In the genomic region with DNA sequence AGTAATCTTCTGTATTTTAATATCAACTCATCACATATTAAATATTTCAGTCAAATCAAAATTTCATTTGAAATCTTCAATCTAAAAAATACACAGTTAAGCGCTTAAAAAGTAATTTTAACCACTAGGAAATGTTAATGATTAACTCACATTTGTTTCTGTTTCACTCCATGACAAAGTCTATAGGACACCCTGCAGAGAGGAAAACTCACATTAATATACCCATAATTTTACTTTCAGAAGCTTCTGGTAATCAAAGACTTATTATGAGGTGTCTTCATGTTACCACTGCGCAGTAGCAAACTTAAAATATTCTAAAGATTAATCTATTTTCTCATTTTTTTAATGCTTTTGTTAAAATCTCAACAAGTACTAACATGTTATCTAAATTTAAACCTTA, we compare ENCODE assay signal across 8 cellular contexts. TPM values are rescaled to one million over a fixed set of nuclear protein-coding genes. Genes with fewer than 3 reads are reported as not detected.
DNase-seq lines count a peak whose midpoint lies in the region; ATAC-seq and TF ChIP-seq lines count a peak whose summit lies in the region.

No MANE protein-coding gene starts in this region.

- ATAC-seq in natural killer cell treated with Interleukin-12 subunit alpha and Interleukin-12 subunit beta and Interleukin-15 and Interleukin-18, amount 100 ng/mL, for 72 hours, result no peak
- no peak for ATAC-seq in HG03469 (IDR thresholded peaks at IDR 0.05; ENCODE audit: unreplicated experiment)
- ATAC-seq in GM21423 (IDR thresholded peaks at IDR 0.05; ENCODE audit: unreplicated experiment), result no peak

- peak overlapping the region; percentile 94 for H3K27ac Mint-ChIP-seq in Calu3 (ENCODE audit: unreplicated experiment)
- H3K27ac Mint-ChIP-seq in natural killer cell treated with Interleukin-12 subunit alpha and Interleukin-12 subunit beta and Interleukin-15 and Interleukin-18, amount 100 ng/mL, for 72 hours, result peak overlapping the region; percentile 98

- H3K4me3 ChIP-seq in MG63, result peak overlapping the region; percentile 80

- H3K36me3 Mint-ChIP-seq in Calu3 (ENCODE audit: insufficient read depth, unreplicated experiment), result peaks cover 10% of the 10 kb centered on the region
- H3K36me3 Mint-ChIP-seq in natural killer cell treated with Interleukin-12 subunit alpha and Interleukin-12 subunit beta and Interleukin-15 and Interleukin-18, amount 100 ng/mL, for 72 hours, result peaks cover 24% of the 10 kb centered on the region

- H3K4me3 Mint-ChIP-seq in Calu3 (ENCODE audit: low read depth, unreplicated experiment), result peak overlapping the region; percentile 73
- peak overlapping the region; percentile 91 for H3K4me3 Mint-ChIP-seq in natural killer cell treated with Interleukin-12 subunit alpha and Interleukin-12 subunit beta and Interleukin-15 and Interleukin-18, amount 100 ng/mL, for 72 hours

- CTCF ChIA-PET in Calu3 (lab: Charles Lee), result interaction anchor here (0.5 to 1.6 kb wide), 3 partner anchors 41 to 588 kb away, joined by 3 to 5 read pairs (median 3); no protein-coding TSS in a partner anchor

- H3K4me1 Mint-ChIP-seq in Calu3 (ENCODE audit: low read depth, unreplicated experiment), result no peaks in the 10 kb centered on the region
- H3K4me1 Mint-ChIP-seq in natural killer cell treated with Interleukin-12 subunit alpha and Interleukin-12 subunit beta and Interleukin-15 and Interleukin-18, amount 100 ng/mL, for 72 hours (ENCODE audit: low read depth in 2 of 2), result peaks cover 4 to 10% of the 10 kb centered on the region in 2 donors

- no peaks in the 10 kb centered on the region for H3K36me3 ChIP-seq in MG63

- H3K9me3 Mint-ChIP-seq in Calu3 (ENCODE audit: low read depth, unreplicated experiment), result no peaks in the 10 kb centered on the region
- peaks cover 2% of the 10 kb centered on the region for H3K9me3 Mint-ChIP-seq in natural killer cell treated with Interleukin-12 subunit alpha and Interleukin-12 subunit beta and Interleukin-15 and Interleukin-18, amount 100 ng/mL, for 72 hours

- H3K27me3 Mint-ChIP-seq in Calu3 (ENCODE audit: unreplicated experiment), result peaks cover 19% of the 10 kb centered on the region
- H3K27me3 Mint-ChIP-seq in natural killer cell treated with Interleukin-12 subunit alpha and Interleukin-12 subunit beta and Interleukin-15 and Interleukin-18, amount 100 ng/mL, for 72 hours, result peaks cover 17 to 22% of the 10 kb centered on the region in 2 donors

- no TSS peak for BruUV-seq in Calu3 (replicated peaks; lab: Mats Ljungman, UMichigan)

- H3K9me3 ChIP-seq in MG63, result no peaks in the 10 kb centered on the region

- no peak for TF ChIP-seq CTCF in Calu3 (IDR thresholded peaks at IDR 0.05; ENCODE audit: unreplicated experiment)

- intact Hi-C loops in Calu3 (cut with micrococcal nuclease; ENCODE audit: unreplicated experiment), result loop anchor here (2.0 kb wide), 1 partner anchor 42 kb away; a partner anchor contains a TSS

- DNase-seq in Calu3 (no peak), MG63 (no peak), dermis blood vessel endothelial cell (peak; percentile 3), activated gamma-delta T cell treated with Interleukin-2 at 50 U/mL for 16 hours (no peak)
- no peak for DNase-seq in natural killer cell treated with Interleukin-12 subunit alpha and Interleukin-12 subunit beta and Interleukin-15 and Interleukin-18, amount 100 ng/mL, for 72 hours (ENCODE audit: low spot score)
- DNase-seq in activated CD4-positive, CD25-positive, alpha-beta regulatory T cell (lab: John Stamatoyannopoulos, UW), result no peak

- H3K27me3 ChIP-seq in MG63, result no peaks in the 10 kb centered on the region

RNA-seq across cellular contexts. Expression of a gene that starts 41.0 kb away (rescaled TPM):
- 16.0 and 18.5 TPM in 2 replicates for total RNA-seq in Calu3 (2022)
- total RNA-seq in MG63 (2014; rRNA removed; shearing (Covaris generic); ENCODE audit: low replicate concordance), result 1.4 and 2.0 TPM in 2 replicates
- 18.4 and 18.9 TPM in 2 replicates for total RNA-seq in dermis blood vessel endothelial cell
- 10 to 100 TPM; 21.1 to 27.7 TPM for total RNA-seq in natural killer cell treated with Interleukin-12 subunit alpha and Interleukin-12 subunit beta and Interleukin-15 and Interleukin-18, amount 100 ng/mL, for 72 hours

RNA-seq across cellular contexts. Expression of a gene that starts 45.7 kb away (rescaled TPM):
- total RNA-seq in Calu3 (2022) (5.6 and 5.9 TPM in 2 replicates), dermis blood vessel endothelial cell (30.3 and 36.9 TPM in 2 replicates)
- total RNA-seq in MG63 (2014; rRNA removed; shearing (Covaris generic); ENCODE audit: low replicate concordance), result 1.4 and 4.2 TPM in 2 replicates
- 10 to 100 TPM; 12.1 to 14.2 TPM for total RNA-seq in natural killer cell treated with Interleukin-12 subunit alpha and Interleukin-12 subunit beta and Interleukin-15 and Interleukin-18, amount 100 ng/mL, for 72 hours
